In genomic region chr1:43551396-43551888, GRCh38 we compare ENCODE assay signal across 19 cellular contexts. TPM values are rescaled to one million over a fixed set of nuclear protein-coding genes. Genes with fewer than 3 reads are reported as not detected.
DNase-seq lines count a peak whose midpoint lies in the region; ATAC-seq and TF ChIP-seq lines count a peak whose summit lies in the region.
"Had no signal": no experiment of that assay in that cellular context is flagged by ENCODE, and none has a peak within 500 bp of the region (broad histone marks: within the 10 kb centered on the region; RNA-seq: fewer than 3 reads in every experiment).

No MANE protein-coding gene starts in this region.

- peak overlapping the region; percentile 78; the same call in 1 of the 2 replicates for H3K4me3 Mint-ChIP-seq in WTC11
- H3K4me3 Mint-ChIP-seq: activated T-cell treated with anti-CD3 and anti-CD28 coated beads, Interleukin-2, amount 50 U/mL, for 4 hours; natural killer cell treated with Interleukin-12 subunit alpha and Interleukin-12 subunit beta and Interleukin-15 and Interleukin-18, amount 100 ng/mL, for 72 hours; T-helper 2 cell treated with Interferon-gamma antibody and Interleukin-4, amounts not matched to agents 5 μg/mL and 100 μg/mL, for 36 hours had no signal

- peaks cover 28% of the 10 kb centered on the region for H3K36me3 Mint-ChIP-seq in WTC11
- H3K36me3 Mint-ChIP-seq: natural killer cell treated with Interleukin-12 subunit alpha and Interleukin-12 subunit beta and Interleukin-15 and Interleukin-18, amount 100 ng/mL, for 72 hours had no signal

- H3K27ac ChIP-seq in gastroesophageal sphincter (peak overlapping the region in 3 of 4 donors; percentile 77 to 82 (median 80)), parathyroid adenoma (peak overlapping the region; percentile 89), upper lobe of right lung (peak overlapping the region; percentile 70)
- H3K27ac ChIP-seq: testis had no signal

- H3K27me3 Mint-ChIP-seq in WTC11 (ENCODE audit: low read depth), result no peaks in the 10 kb centered on the region

- no peak overlapping the region for H3K4me3 ChIP-seq in gastroesophageal sphincter
- no peak overlapping the region for H3K4me3 ChIP-seq in parathyroid adenoma (ENCODE audit: low read depth, low read length)
- H3K4me3 ChIP-seq in upper lobe of right lung, result no peak overlapping the region
- H3K4me3 ChIP-seq: testis had no signal

- TF ChIP-seq CTCF in WTC11 (IDR thresholded peaks at IDR 0.05) (no peak), gastroesophageal sphincter (IDR thresholded peaks at IDR 0.05) (no peak), parathyroid adenoma (IDR thresholded peaks at IDR 0.05) (no peak), upper lobe of right lung (IDR thresholded peaks at IDR 0.05) (no peak)

- H3K4me1 ChIP-seq in gastroesophageal sphincter (peaks cover 3 to 90% (median 7%) of the 10 kb centered on the region in 3 donors), parathyroid adenoma (peaks cover 37% of the 10 kb centered on the region), upper lobe of right lung (peaks cover 26% of the 10 kb centered on the region)
- H3K4me1 ChIP-seq: testis had no signal

- TF ChIP-seq POLR2A in gastroesophageal sphincter (IDR thresholded peaks at IDR 0.05), result no peak

- H2AFZ ChIP-seq in parathyroid adenoma, result no peak overlapping the region

- ATAC-seq in WTC11, result no peak
- no peak for ATAC-seq in gastroesophageal sphincter
- no peak for ATAC-seq in upper lobe of right lung
- ATAC-seq in HG03045 (IDR thresholded peaks at IDR 0.05; ENCODE audit: unreplicated experiment), result no peak
- ATAC-seq: activated T-cell treated with anti-CD3 and anti-CD28 coated beads, Interleukin-2, amount 50 U/mL, for 4 hours; natural killer cell treated with Interleukin-12 subunit alpha and Interleukin-12 subunit beta and Interleukin-15 and Interleukin-18, amount 100 ng/mL, for 72 hours had no signal

- H3K9me3 ChIP-seq in gastroesophageal sphincter (no peaks in the 10 kb centered on the region), parathyroid adenoma (ENCODE audit: control insufficient read depth, low read length) (no peaks in the 10 kb centered on the region), upper lobe of right lung (no peaks in the 10 kb centered on the region)
- H3K9me3 ChIP-seq: testis had no signal

- H3K4me1 Mint-ChIP-seq in WTC11, result peaks cover 70% of the 10 kb centered on the region

- peaks cover 4% of the 10 kb centered on the region for H3K79me2 ChIP-seq in parathyroid adenoma

- DNase-seq in WTC11 (ENCODE audit: low spot score), result no peak
- no peak for DNase-seq in upper lobe of right lung
- no peak for DNase-seq in GM03348 (ENCODE audit: low spot score)
- no peak for DNase-seq in NCI-H1105 treated with DMSO at 0.1 percent for 48 hours (lab: John Stamatoyannopoulos, UW)
- DNase-seq: activated CD4-positive, CD25-positive, alpha-beta regulatory T cell; activated naive CD4-positive, alpha-beta T cell treated with anti-CD3 and anti-CD28 coated beads, Interleukin-2, amount 50 U/mL, for 16 hours; activated T-cell treated with anti-CD3 and anti-CD28 coated beads, Interleukin-2, amount 50 U/mL, for 4 hours; AML-193; aorta; COR-L47; NCI-H1694; NCI-H82; stimulated activated CD4-positive, alpha-beta T cell treated with anti-CD3 and anti-CD28 coated beads, Interleukin-12 subunit alpha, Interleukin-12 subunit beta, amount 100 ng/mL, for 4 hours; testis had no signal

- H3K36me3 ChIP-seq in gastroesophageal sphincter (peaks cover 0 to 32% of the 10 kb centered on the region in 2 donors), parathyroid adenoma (ENCODE audit: control insufficient read depth, insufficient read depth, low read length) (no peaks in the 10 kb centered on the region), upper lobe of right lung (no peaks in the 10 kb centered on the region)

- CTCF ChIA-PET in WTC11 (lab: Charles Lee), result interaction anchor here (1.5 to 4.7 kb wide), 4 partner anchors 13 to 383 kb away, joined by 3 to 23 read pairs (median 10); partner anchors contain the start of genes ARTN and PTPRF

- H3K9ac ChIP-seq in parathyroid adenoma, result no peak overlapping the region

- no peaks in the 10 kb centered on the region for H3K9me3 Mint-ChIP-seq in WTC11
- H3K9me3 Mint-ChIP-seq: activated T-cell treated with anti-CD3 and anti-CD28 coated beads, Interleukin-2, amount 50 U/mL, for 4 hours; natural killer cell treated with Interleukin-12 subunit alpha and Interleukin-12 subunit beta and Interleukin-15 and Interleukin-18, amount 100 ng/mL, for 72 hours; T-helper 2 cell treated with Interferon-gamma antibody and Interleukin-4, amounts not matched to agents 5 μg/mL and 100 μg/mL, for 36 hours had no signal

- no peak for TF ChIP-seq EP300 in gastroesophageal sphincter (IDR thresholded peaks at IDR 0.05)

- H3K4me2 ChIP-seq in parathyroid adenoma (ENCODE audit: low read length), result no peak overlapping the region

- POLR2A ChIA-PET in WTC11 (lab: Charles Lee), result interaction anchor here (1.2 to 3.5 kb wide), 5 partner anchors 7 to 99 kb away, joined by 3 to 24 read pairs (median 12); partner anchors contain the start of genes KDM4A and PTPRF

- intact Hi-C loops in upper lobe of right lung (cut with DNase I), result no loop called here

- no peaks in the 10 kb centered on the region for H3K27me3 ChIP-seq in gastroesophageal sphincter
- H3K27me3 ChIP-seq in parathyroid adenoma (ENCODE audit: control insufficient read depth, insufficient read depth, low read length), result no peaks in the 10 kb centered on the region
- H3K27me3 ChIP-seq in upper lobe of right lung, result no peaks in the 10 kb centered on the region
- H3K27me3 ChIP-seq: testis had no signal

- 77 to 93% methylated on average over 5 of the region's 7 CpGs for WGBS in gastroesophageal sphincter (ENCODE audit: low coverage in 1 of 2), 2 donors

- peak overlapping the region; percentile 100 for H3K27ac Mint-ChIP-seq in WTC11
- H3K27ac Mint-ChIP-seq: natural killer cell treated with Interleukin-12 subunit alpha and Interleukin-12 subunit beta and Interleukin-15 and Interleukin-18, amount 100 ng/mL, for 72 hours; T-helper 2 cell treated with Interferon-gamma antibody and Interleukin-4, amounts not matched to agents 5 μg/mL and 100 μg/mL, for 36 hours had no signal

TF ChIP-seq in WTC11, 78 proteins besides CTCF, POLR2A, EP300 and RAD21 (continues in another document):
- TF ChIP-seq ELF4 (CRISPR knock-in tag; IDR thresholded peaks at IDR 0.05; ENCODE audit: low read depth) (no peak), E2F5 (CRISPR knock-in tag; IDR thresholded peaks at IDR 0.05) (no peak), ATF6 (CRISPR knock-in tag; IDR thresholded peaks at IDR 0.05) (no peak), ZNF416 (CRISPR knock-in tag; IDR thresholded peaks at IDR 0.05) (no peak), SMAD3 (CRISPR knock-in tag; IDR thresholded peaks at IDR 0.05; ENCODE audit: borderline replicate concordance) (no peak), HMGXB4 (CRISPR knock-in tag; IDR thresholded peaks at IDR 0.05) (no peak), RELA (CRISPR knock-in tag; IDR thresholded peaks at IDR 0.05; ENCODE audit: borderline replicate concordance) (no peak), GABPB1 (CRISPR knock-in tag; IDR thresholded peaks at IDR 0.05) (no peak)

RNA-seq across cellular contexts. Expression of gene PTPRF, which starts 20.8 kb away (rescaled TPM):
- total RNA-seq in WTC11 (2021) (248 to 295 TPM (median 275 TPM) in 3 replicates), gastroesophageal sphincter (10 to 100 TPM; 55.8 to 80.4 (median 60.8) TPM), upper lobe of right lung (199 TPM)
